In the genomic region with DNA sequence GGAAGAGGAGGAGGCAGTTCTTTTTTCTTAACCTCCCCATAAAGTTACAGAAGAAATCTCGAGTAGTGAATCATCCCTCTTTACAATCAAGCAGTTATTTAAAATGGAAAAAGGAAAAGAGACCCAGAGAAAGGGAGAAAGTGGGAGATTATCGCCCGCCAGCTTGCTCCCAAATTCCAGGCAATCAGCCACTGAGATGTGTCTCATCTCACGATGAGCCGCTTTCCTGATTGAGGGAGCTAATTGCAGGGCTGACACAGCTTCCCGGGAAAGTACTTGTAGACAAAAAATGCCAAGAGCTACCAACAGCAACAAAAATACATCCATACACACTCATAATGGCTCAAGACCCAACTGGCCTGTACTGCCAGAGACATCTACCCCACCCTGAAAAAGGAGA, we compare ENCODE assay signal across 14 cellular contexts.
DNase-seq lines count a peak whose midpoint lies in the region; ATAC-seq and TF ChIP-seq lines count a peak whose summit lies in the region.
"Had no signal": no experiment of that assay in that cellular context is flagged by ENCODE, and none has a peak within 500 bp of the region (broad histone marks: within the 10 kb centered on the region; RNA-seq: fewer than 3 reads in every experiment).

No MANE protein-coding gene starts in this region.

- no peak overlapping the region for H3K4me3 Mint-ChIP-seq in neural progenitor cell
- H3K4me3 Mint-ChIP-seq: CD4-positive, CD25-positive, alpha-beta regulatory T cell; CD8-positive, alpha-beta memory T cell had no signal

- no peaks in the 10 kb centered on the region for H3K79me2 ChIP-seq in neural progenitor cell (ENCODE audit: low read depth)

- no peaks in the 10 kb centered on the region for H3K4me1 Mint-ChIP-seq in neural progenitor cell
- H3K4me1 Mint-ChIP-seq: CD4-positive, CD25-positive, alpha-beta regulatory T cell; CD8-positive, alpha-beta memory T cell had no signal

- H3K9ac ChIP-seq in neural progenitor cell, result no peak overlapping the region

- no peak overlapping the region for H3K27ac ChIP-seq in neural progenitor cell

- peaks cover 8% of the 10 kb centered on the region for H3K27me3 Mint-ChIP-seq in neural progenitor cell (ENCODE audit: insufficient read depth, low read depth)

- peaks cover 6% of the 10 kb centered on the region for H3K4me1 ChIP-seq in neural progenitor cell
- H3K4me1 ChIP-seq: BE2C had no signal

- no peaks in the 10 kb centered on the region for H3K36me3 Mint-ChIP-seq in neural progenitor cell
- H3K36me3 Mint-ChIP-seq: CD4-positive, CD25-positive, alpha-beta regulatory T cell; CD8-positive, alpha-beta memory T cell had no signal

- H2AFZ ChIP-seq in neural progenitor cell (replicated peaks), result peak overlapping the region; percentile 26

- no peaks in the 10 kb centered on the region for H3K27me3 ChIP-seq in neural progenitor cell
- H3K27me3 ChIP-seq: BE2C had no signal

- H3K9me3 Mint-ChIP-seq in neural progenitor cell, result peaks cover 2% of the 10 kb centered on the region

- ATAC-seq in HG03342 (IDR thresholded peaks at IDR 0.05; ENCODE audit: unreplicated experiment), result no peak
- ATAC-seq in HG02852 (IDR thresholded peaks at IDR 0.05; ENCODE audit: unreplicated experiment), result no peak

- TF ChIP-seq CTCF in neural progenitor cell (IDR thresholded peaks at IDR 0.05), result no peak

- H3K4me2 ChIP-seq in neural progenitor cell, result no peak overlapping the region

- H3K27ac Mint-ChIP-seq in neural progenitor cell, result no peak overlapping the region
- H3K27ac Mint-ChIP-seq: CD4-positive, CD25-positive, alpha-beta regulatory T cell; CD8-positive, alpha-beta memory T cell had no signal

- no peaks in the 10 kb centered on the region for H4K20me1 ChIP-seq in neural progenitor cell (ENCODE audit: low read depth)

- no peaks in the 10 kb centered on the region for H3K9me3 ChIP-seq in neural progenitor cell (ENCODE audit: low read depth)
- H3K9me3 ChIP-seq: BE2C had no signal

- no peaks in the 10 kb centered on the region for H3F3A ChIP-seq in neural progenitor cell (ENCODE audit: low read depth)

- no peaks in the 10 kb centered on the region for H3K36me3 ChIP-seq in neural progenitor cell
- H3K36me3 ChIP-seq: BE2C had no signal

- peak; percentile 23 for DNase-seq in NCI-H2227 (lab: John Stamatoyannopoulos, UW; ENCODE audit: unreplicated experiment)
- DNase-seq in NCI-H2227 treated with DMSO at 0.1 percent for 48 hours (lab: John Stamatoyannopoulos, UW), result no peak
- DNase-seq in NCI-H187 treated with DMSO at 0.1 percent for 48 hours (lab: John Stamatoyannopoulos, UW), result peak; percentile 3
- no peak for DNase-seq in neural progenitor cell (ENCODE audit: low spot score)
- no peak for DNase-seq in medulla oblongata (ENCODE audit: extremely low spot score)
- DNase-seq: BE2C; C1 segment of cervical spinal cord; CD4-positive, CD25-positive, alpha-beta regulatory T cell; CD8-positive, alpha-beta memory T cell; COR-L47; HCEC 1CT; IMR-90 had no signal

- no peak overlapping the region for H3K4me3 ChIP-seq in neural progenitor cell

Comparison
In these comparisons a context has a peak if more than half of its experiments do, and no peak if none do; other contexts are left out.
1. DNase-seq: peak in NCI-H2227 (single experiment) and NCI-H187 treated with DMSO at 0.1 percent for 48 hours (single experiment); none in NCI-H2227 treated with DMSO at 0.1 percent for 48 hours (single experiment), neural progenitor cell (single experiment) and medulla oblongata (single experiment).